In genomic region chr19:3453840-3454239, GRCh38 we compare ENCODE assay signal across 21 cellular contexts. TPM values are rescaled to one million over a fixed set of nuclear protein-coding genes. Genes with fewer than 3 reads are reported as not detected.
"Had no signal": no experiment of that assay in that cellular context is flagged by ENCODE, and none has a peak within 500 bp of the region (broad histone marks: within the 10 kb centered on the region; RNA-seq: fewer than 3 reads in every experiment).

No MANE protein-coding gene starts in this region.

- H3K4me3 ChIP-seq: adrenal gland, right lobe of liver, smooth muscle cell, tibial nerve had no signal

- H3K9me3 Mint-ChIP-seq: activated naive CD4-positive, alpha-beta T cell treated with anti-CD3 and anti-CD28 coated beads, Interleukin-2, amount 50 U/mL, for 72 hours; nephron progenitor cell; T-helper 2 cell treated with Interferon-gamma antibody and Interleukin-4, amounts not matched to agents 5 μg/mL and 100 μg/mL, for 36 hours had no signal

- H3K4me1 ChIP-seq: foreskin keratinocyte had no signal

- ATAC-seq: activated naive CD4-positive, alpha-beta T cell treated with anti-CD3 and anti-CD28 coated beads, Interleukin-2, amount 50 U/mL, for 72 hours; foreskin keratinocyte; left ventricle myocardium superior had no signal

- H3K9me3 ChIP-seq: adrenal gland, right lobe of liver, tibial nerve had no signal

- H3K27me3 ChIP-seq: adrenal gland, foreskin keratinocyte, right lobe of liver, tibial nerve had no signal

- H3K27ac ChIP-seq: foreskin keratinocyte, right lobe of liver had no signal

- H3K27ac Mint-ChIP-seq: nephron progenitor cell; progenitor cell of endocrine pancreas; T-helper 2 cell treated with Interferon-gamma antibody and Interleukin-4, amounts not matched to agents 5 μg/mL and 100 μg/mL, for 36 hours had no signal

- H3K4me3 Mint-ChIP-seq: nephron progenitor cell; T-helper 2 cell treated with Interferon-gamma antibody and Interleukin-4, amounts not matched to agents 5 μg/mL and 100 μg/mL, for 36 hours had no signal

- DNase-seq: activated CD4-positive, alpha-beta T cell treated with anti-CD3 and anti-CD28 coated beads, Interleukin-2, amount 50 U/mL, for 4 hours; activated gamma-delta T cell; adrenal gland; foreskin keratinocyte; head of caudate nucleus; left ventricle myocardium superior; nephron progenitor cell; occipital lobe; right lobe of liver; stimulated activated CD4-positive, alpha-beta T cell treated with anti-CD3 and anti-CD28 coated beads, Interleukin-4, amount 100 ng/mL, for 1 hour had no signal

RNA-seq across cellular contexts. Expression of gene SMIM24, which starts 26.5 kb away (rescaled TPM):
- total RNA-seq: dermis microvascular lymphatic vessel endothelial cell, fibroblast of lung, foreskin keratinocyte, left ventricle myocardium superior, myocyte, occipital lobe, subcutaneous adipose tissue, tibial nerve had no signal

RNA-seq across cellular contexts. Expression of gene SMIM44, which starts 29.4 kb away (rescaled TPM):
- total RNA-seq: activated CD8-positive, alpha-beta memory T cell treated with anti-CD3 and anti-CD28 coated beads for 36 hours; activated naive CD4-positive, alpha-beta T cell treated with anti-CD3 and anti-CD28 coated beads, Interleukin-2, amount 50 U/mL, for 72 hours; adrenal gland; cerebellum; dermis microvascular lymphatic vessel endothelial cell; fibroblast of lung; foreskin keratinocyte; left ventricle myocardium superior; myocyte; occipital lobe; progenitor cell of endocrine pancreas; right lobe of liver; smooth muscle cell; subcutaneous adipose tissue; tibial nerve had no signal
